13 cellular contexts compared by ENCODE assay signal in the genomic region with DNA sequence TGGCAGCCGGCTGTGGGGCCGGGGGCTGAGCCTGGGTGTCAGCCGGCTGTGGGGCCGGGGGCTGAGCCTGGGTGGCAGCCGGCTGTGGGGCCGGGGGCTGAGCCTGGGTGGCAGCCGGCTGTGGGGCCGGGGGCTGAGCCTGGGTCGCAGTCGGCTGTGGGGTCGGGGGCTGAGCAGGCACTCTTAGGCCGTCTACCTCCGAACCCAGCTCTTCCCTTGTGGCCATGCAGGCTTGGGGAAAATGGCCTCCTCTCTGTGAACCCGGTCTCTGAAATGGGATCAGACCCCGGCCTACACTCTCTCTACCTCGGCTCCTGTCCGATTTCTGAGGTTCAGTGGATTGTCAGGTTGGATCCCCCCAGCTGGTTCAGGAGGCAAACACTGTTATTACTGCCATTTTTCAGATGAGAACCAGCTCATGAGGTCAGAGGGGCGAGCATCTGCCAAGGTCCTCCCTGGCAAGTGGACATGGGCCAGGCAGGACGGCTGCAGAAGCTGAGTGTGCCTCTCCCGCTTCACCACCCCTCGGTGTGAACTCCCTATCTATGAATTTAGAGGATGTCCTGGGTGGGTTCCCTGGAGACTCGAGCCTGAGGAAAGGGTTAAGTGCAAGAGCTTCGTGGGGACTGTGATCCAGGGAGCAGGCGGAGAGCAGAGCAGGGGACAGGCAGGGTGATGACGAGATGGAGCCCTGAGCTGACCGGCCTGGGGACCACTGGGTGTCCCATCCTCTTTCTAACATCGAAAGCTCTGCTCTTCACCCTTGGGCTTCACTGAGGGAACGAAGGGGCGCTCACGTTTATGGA.
"Had no signal": no experiment of that assay in that cellular context is flagged by ENCODE, and none has a peak within 500 bp of the region (broad histone marks: within the 10 kb centered on the region; RNA-seq: fewer than 3 reads in every experiment).

No MANE protein-coding gene starts in this region.

- DNase-seq: activated B cell treated with CpG ODN at 0.5 μM for 24 hours; activated CD4-positive, alpha-beta T cell treated with anti-CD3 and anti-CD28 coated beads for 48 hours; activated CD8-positive, alpha-beta T cell treated with anti-CD3 and anti-CD28 coated beads for 36 hours; activated T-cell treated with anti-CD3 and anti-CD28 coated beads, Interleukin-2, amount 50 U/mL, for 48 hours; erythroblast; gastrocnemius medialis; mesendoderm; stimulated activated CD4-positive, alpha-beta T cell treated with anti-CD3 and anti-CD28 coated beads, Interleukin-15, amount 100 ng/mL, for 24 hours; stimulated activated CD4-positive, alpha-beta T cell treated with anti-CD3 and anti-CD28 coated beads, Interleukin-4, amount 100 ng/mL, for 24 hours; stimulated activated naive CD4-positive, alpha-beta T cell treated with Interleukin-2 at 50 U/mL for 16 hours had no signal

- H3K4me1 ChIP-seq: gastrocnemius medialis, SJSA1 had no signal

- H3K36me3 Mint-ChIP-seq: type B pancreatic cell had no signal

- H3K9me3 Mint-ChIP-seq: activated B cell treated with CpG ODN at 0.5 μM for 24 hours; activated CD8-positive, alpha-beta T cell treated with anti-CD3 and anti-CD28 coated beads for 36 hours; type B pancreatic cell had no signal

- H3K36me3 ChIP-seq: gastrocnemius medialis, SJSA1 had no signal

- H3K4me1 Mint-ChIP-seq: activated B cell treated with CpG ODN at 0.5 μM for 24 hours had no signal

- H3K27ac Mint-ChIP-seq: activated B cell treated with CpG ODN at 0.5 μM for 24 hours; activated CD8-positive, alpha-beta T cell treated with anti-CD3 and anti-CD28 coated beads for 36 hours; type B pancreatic cell had no signal

- H3K27me3 Mint-ChIP-seq: activated CD8-positive, alpha-beta T cell treated with anti-CD3 and anti-CD28 coated beads for 36 hours had no signal

- H3K4me3 ChIP-seq: dorsolateral prefrontal cortex, gastrocnemius medialis, SJSA1 had no signal

- H3K27ac ChIP-seq: dorsolateral prefrontal cortex, gastrocnemius medialis, SJSA1 had no signal

- H3K4me3 Mint-ChIP-seq: activated B cell treated with CpG ODN at 0.5 μM for 24 hours; activated CD8-positive, alpha-beta T cell treated with anti-CD3 and anti-CD28 coated beads for 36 hours; type B pancreatic cell had no signal

- ATAC-seq: activated CD8-positive, alpha-beta T cell treated with anti-CD3 and anti-CD28 coated beads for 36 hours; gastrocnemius medialis had no signal

- H3K9me3 ChIP-seq: gastrocnemius medialis, SJSA1 had no signal
